ENCODE assay signal across 32 cellular contexts in genomic region chrX:87005183-87005582, GRCh38.
"Had no signal": no experiment of that assay in that cellular context is flagged by ENCODE, and none has a peak within 500 bp of the region (broad histone marks: within the 10 kb centered on the region; RNA-seq: fewer than 3 reads in every experiment).

No MANE protein-coding gene starts in this region.

- H3K27ac ChIP-seq: adrenal gland, ascending aorta, body of pancreas, brain microvascular endothelial cell, breast epithelium, cardiac muscle cell had no signal

- ATAC-seq: activated naive CD4-positive, alpha-beta T cell treated with anti-CD3 and anti-CD28 coated beads, Interleukin-2, amount 50 U/mL, for 72 hours; activated naive CD8-positive, alpha-beta T cell treated with anti-CD3 and anti-CD28 coated beads, Interleukin-2, amount 50 U/mL, for 24 hours; activated T-cell treated with anti-CD3 and anti-CD28 coated beads, Interleukin-2, amount 50 U/mL, for 4 hours; activated T-cell treated with anti-CD3 and anti-CD28 coated beads, Interleukin-2, amount 50 U/mL, for 72 hours; activated T-helper 17 cell treated with anti-CD3 and anti-CD28 coated beads, Interleukin-2, amount 50 U/mL, for 72 hours; body of pancreas had no signal

- H3K4me3 ChIP-seq: adrenal gland, ascending aorta, body of pancreas, breast epithelium, cardiac muscle cell had no signal

- FAIRE-seq: bronchial epithelial cell had no signal

- DNase-seq: activated effector memory CD4-positive, alpha-beta T cell treated with anti-CD3 and anti-CD28 coated beads, Interleukin-2, amount 50 U/mL, for 16 hours; activated effector memory CD4-positive, alpha-beta T cell treated with Interleukin-2 at 50 U/mL for 16 hours; activated gamma-delta T cell; activated gamma-delta T cell treated with Interleukin-2 at 50 U/mL for 16 hours; activated naive CD4-positive, alpha-beta T cell; activated naive CD4-positive, alpha-beta T cell treated with anti-CD3 and anti-CD28 coated beads for 36 hours; activated naive CD4-positive, alpha-beta T cell treated with anti-CD3 and anti-CD28 coated beads, Interleukin-2, amount 10 ng/mL, durations not matched to agents 7 days and 5 days; activated naive CD4-positive, alpha-beta T cell treated with anti-CD3 and anti-CD28 coated beads, Interleukin-2, amount 50 U/mL, for 16 hours; activated naive CD4-positive, alpha-beta T cell treated with Interleukin-2 at 50 U/mL for 16 hours; activated naive CD8-positive, alpha-beta T cell treated with anti-CD3 and anti-CD28 coated beads for 36 hours; activated naive CD8-positive, alpha-beta T cell treated with anti-CD3 and anti-CD28 coated beads, Interleukin-2, amount 10 ng/mL, durations not matched to agents 7 days and 5 days; activated naive CD8-positive, alpha-beta T cell treated with anti-CD3 and anti-CD28 coated beads, Interleukin-2, amount 50 U/mL, for 24 hours; activated T-cell treated with anti-CD3 and anti-CD28 coated beads, Interleukin-2, amount 50 U/mL, for 24 hours; activated T-cell treated with anti-CD3 and anti-CD28 coated beads, Interleukin-2, amount 50 U/mL, for 4 hours; activated T-cell treated with anti-CD3 and anti-CD28 coated beads, Interleukin-2, amount 50 U/mL, for 48 hours; activated T-cell treated with anti-CD3 and anti-CD28 coated beads, Interleukin-2, amount 50 U/mL, for 72 hours; adrenal gland; amniotic stem cell; amygdala; anterior cingulate cortex; aorta; body of pancreas; brain microvascular endothelial cell; caudate nucleus; central memory CD4-positive, alpha-beta T cell; cerebellar nuclear complex had no signal

- H3K9me3 ChIP-seq: adrenal gland, ascending aorta, body of pancreas, breast epithelium had no signal

- H3K27me3 ChIP-seq: ascending aorta, body of pancreas, brain microvascular endothelial cell, cardiac muscle cell had no signal

- H3K36me3 ChIP-seq: adrenal gland, ascending aorta, brain microvascular endothelial cell, breast epithelium, cardiac muscle cell had no signal

- H3K4me1 ChIP-seq: adrenal gland, ascending aorta, body of pancreas, breast epithelium had no signal
